In genomic region chr4:182584016-182584415, GRCh38 we compare ENCODE assay signal across 34 cellular contexts.
"Had no signal": no experiment of that assay in that cellular context is flagged by ENCODE, and none has a peak within 500 bp of the region (broad histone marks: within the 10 kb centered on the region; RNA-seq: fewer than 3 reads in every experiment).

No MANE protein-coding gene starts in this region.

- ATAC-seq: activated CD8-positive, alpha-beta memory T cell treated with anti-CD3 and anti-CD28 coated beads, Interleukin-2, amount 10 ng/mL, durations not matched to agents 7 days and 5 days; Right ventricle myocardium inferior had no signal

- DNase-seq: activated CD4-positive, alpha-beta memory T cell treated with anti-CD3 and anti-CD28 coated beads, Interleukin-2, amount 10 ng/mL, durations not matched to agents 7 days and 5 days; activated CD4-positive, alpha-beta T cell treated with anti-CD3 and anti-CD28 coated beads for 1 hour; activated CD4-positive, alpha-beta T cell treated with anti-CD3 and anti-CD28 coated beads for 48 hours; activated CD4-positive, CD25-positive, alpha-beta regulatory T cell; activated CD8-positive, alpha-beta memory T cell treated with anti-CD3 and anti-CD28 coated beads for 24 hours; activated CD8-positive, alpha-beta memory T cell treated with anti-CD3 and anti-CD28 coated beads, Interleukin-2, amount 10 ng/mL, durations not matched to agents 7 days and 5 days; activated CD8-positive, alpha-beta memory T cell treated with anti-CD3 and anti-CD28 coated beads, Interleukin-2, amount 50 U/mL, for 48 hours; activated effector memory CD4-positive, alpha-beta T cell treated with anti-CD3 and anti-CD28 coated beads, Interleukin-2, amount 50 U/mL, for 16 hours; activated naive CD4-positive, alpha-beta T cell; activated naive CD4-positive, alpha-beta T cell treated with anti-CD3 and anti-CD28 coated beads, Interleukin-2, amount 50 U/mL, for 16 hours; activated naive CD8-positive, alpha-beta T cell treated with anti-CD3 and anti-CD28 coated beads for 36 hours; activated T-cell treated with anti-CD3 and anti-CD28 coated beads, Interleukin-2, amount 50 U/mL, for 48 hours; amniotic stem cell; aorta; brain microvascular endothelial cell; central memory CD4-positive, alpha-beta T cell; MM.1S; MV-4-11; NCI-H1092; NCI-H1436 treated with DMSO at 0.1 percent for 48 hours; NCI-H1694 treated with DMSO at 0.1 percent for 48 hours; NCI-H2029; NCI-H2171 treated with DMSO at 0.1 percent for 48 hours; NCI-H2227 treated with DMSO at 0.1 percent for 48 hours; NCI-H446; NCI-H510A treated with DMSO at 0.1 percent for 48 hours; NCI-H748 treated with DMSO at 0.1 percent for 48 hours; NK-92 treated with Interleukin-12 subunit alpha and Interleukin-12 subunit beta, amount 100 ng/mL, for 24 hours; PC-9; SIG-M5; T1000; WERI-Rb-1 had no signal

- FAIRE-seq: RCC 7860 had no signal
